ENCODE assay signal across 19 cellular contexts in genomic region chr1:237681210-237681609, GRCh38.
A peak's percentile ranks its signal among the peaks of the same experiment; 100 is the strongest.
DNase-seq lines count a peak whose midpoint lies in the region; ATAC-seq and TF ChIP-seq lines count a peak whose summit lies in the region.
"Had no signal": no experiment of that assay in that cellular context is flagged by ENCODE, and none has a peak within 500 bp of the region (broad histone marks: within the 10 kb centered on the region; RNA-seq: fewer than 3 reads in every experiment).

No MANE protein-coding gene starts in this region.

- TF ChIP-seq CTCF in cardiac muscle cell (IDR thresholded peaks at IDR 0.05; ENCODE audit: low read depth, low read length) = no peak
- no peak for TF ChIP-seq CTCF in right atrium auricular region (IDR thresholded peaks at IDR 0.05)
- TF ChIP-seq CTCF in heart left ventricle (IDR thresholded peaks at IDR 0.05) = no peak
- TF ChIP-seq CTCF in mesothelial cell of epicardium (IDR thresholded peaks at IDR 0.05; ENCODE audit: unreplicated experiment) = no peak

- H3K4me3 Mint-ChIP-seq in mesothelial cell of epicardium = no peak overlapping the region
- H3K4me3 Mint-ChIP-seq: CD4-positive, CD25-positive, alpha-beta regulatory T cell had no signal

- no peaks in the 10 kb centered on the region for H3K9me3 ChIP-seq in cardiac muscle cell (ENCODE audit: low read depth)
- no peaks in the 10 kb centered on the region for H3K9me3 ChIP-seq in right atrium auricular region
- no peaks in the 10 kb centered on the region for H3K9me3 ChIP-seq in heart left ventricle
- H3K9me3 ChIP-seq: BLaER1 had no signal

- H3K36me3 ChIP-seq in cardiac muscle cell (peaks cover 61% of the 10 kb centered on the region), right atrium auricular region (peaks cover 4% of the 10 kb centered on the region), heart left ventricle (peaks cover 0 to 75% (median 0%) of the 10 kb centered on the region in 9 donors)
- H3K36me3 ChIP-seq: BLaER1, SJSA1 had no signal

- no peaks in the 10 kb centered on the region for H3K36me3 Mint-ChIP-seq in mesothelial cell of epicardium
- H3K36me3 Mint-ChIP-seq: CD4-positive, CD25-positive, alpha-beta regulatory T cell had no signal

- H3K27me3 ChIP-seq in cardiac muscle cell = no peaks in the 10 kb centered on the region
- H3K27me3 ChIP-seq in right atrium auricular region = no peaks in the 10 kb centered on the region
- no peaks in the 10 kb centered on the region for H3K27me3 ChIP-seq in heart left ventricle
- H3K27me3 ChIP-seq: BLaER1, SJSA1 had no signal

- WGBS in heart left ventricle, 4 donors = 43 to 57% (median 50%) methylated on average over 6 of the region's 6 CpGs

- no peak for TF ChIP-seq POLR2A in heart left ventricle (IDR thresholded peaks at IDR 0.05)

- peak overlapping the region; percentile 8 for H3K27ac ChIP-seq in cardiac muscle cell
- H3K27ac ChIP-seq in right atrium auricular region = no peak overlapping the region
- H3K27ac ChIP-seq in heart left ventricle = peak overlapping the region in 2 of 12 donors; percentile 15 to 28
- H3K27ac ChIP-seq: BLaER1, SJSA1 had no signal

- intact Hi-C loops in heart left ventricle (cut with DNase I) = no loop called here

- H3K9me3 Mint-ChIP-seq in mesothelial cell of epicardium = no peaks in the 10 kb centered on the region

- no peaks in the 10 kb centered on the region for H3K27me3 Mint-ChIP-seq in mesothelial cell of epicardium (ENCODE audit: low read depth)
- H3K27me3 Mint-ChIP-seq: CD4-positive, CD25-positive, alpha-beta regulatory T cell had no signal

- H3K4me1 Mint-ChIP-seq in mesothelial cell of epicardium = peaks cover 21% of the 10 kb centered on the region
- H3K4me1 Mint-ChIP-seq: CD4-positive, CD25-positive, alpha-beta regulatory T cell had no signal

- H3K4me1 ChIP-seq in cardiac muscle cell (ENCODE audit: low read depth) (peaks cover 17% of the 10 kb centered on the region), right atrium auricular region (peaks cover 0 to 2% of the 10 kb centered on the region in 2 donors), heart left ventricle (peaks cover 0 to 47% (median 7%) of the 10 kb centered on the region in 12 donors)
- H3K4me1 ChIP-seq: BLaER1 had no signal

- DNase-seq in cardiac muscle cell (ENCODE audit: low read depth in 1 of 2, low spot score in 1 of 2) = no peak
- no peak for DNase-seq in right atrium auricular region (ENCODE audit: low spot score)
- no peak for DNase-seq in heart left ventricle
- DNase-seq in mesothelial cell of epicardium (ENCODE audit: low spot score in 2 of 2, unreplicated experiment in 2 of 2) = no peak
- no peak for DNase-seq in cerebellar nuclear complex (lab: John Stamatoyannopoulos, UW)
- no peak for DNase-seq in islet precursor cell
- DNase-seq in SKM-1 treated with dmso at 0.1 percent for 144 hours (lab: John Stamatoyannopoulos, UW; ENCODE audit: unreplicated experiment) = no peak
- DNase-seq in stimulated activated CD4-positive, alpha-beta T cell treated with anti-CD3 and anti-CD28 coated beads, Interleukin-1b, Interleukin-23, amount 100 ng/mL, for 48 hours = no peak
- DNase-seq: CD4-positive, CD25-positive, alpha-beta regulatory T cell; Karpas-422; NCI-H1092; NCI-H1417 treated with DMSO at 0.1 percent for 48 hours; NCI-H1694 treated with DMSO at 0.1 percent for 48 hours; NCI-H2171 treated with DMSO at 0.1 percent for 48 hours; NCI-H345; NCI-H524; NCI-H748 treated with DMSO at 0.1 percent for 48 hours had no signal

- H3K27ac Mint-ChIP-seq in mesothelial cell of epicardium = peak overlapping the region; percentile 43
- H3K27ac Mint-ChIP-seq: CD4-positive, CD25-positive, alpha-beta regulatory T cell had no signal

- H3K4me3 ChIP-seq in cardiac muscle cell (no peak overlapping the region), right atrium auricular region (no peak overlapping the region), heart left ventricle (no peak overlapping the region)
- H3K4me3 ChIP-seq: BLaER1, SJSA1 had no signal

- ATAC-seq in heart left ventricle = peak; percentile 21 to 61 (median 48)
